In genomic region chr12:106247731-106248176, GRCh38 we compare ENCODE assay signal across 8 cellular contexts. TPM values are rescaled to one million over a fixed set of nuclear protein-coding genes. Genes with fewer than 3 reads are reported as not detected.
DNase-seq lines count a peak whose midpoint lies in the region; ATAC-seq and TF ChIP-seq lines count a peak whose summit lies in the region.

TSS of gene CKAP4 (minus strand) at chr12:106248020. CDS start at chr12:106247851, 169 bp downstream.

- H3K9me2 ChIP-seq in OCI-LY7 (ENCODE audit: insufficient read depth, low read length), result no peaks in the 10 kb centered on the region

- TF ChIP-seq CTCF in AG10803 (conservative IDR thresholded peaks at IDR 0.05; ENCODE audit: low read length) (no peak), OCI-LY7 (conservative IDR thresholded peaks at IDR 0.05; ENCODE audit: low read length) (no peak), fibroblast of the aortic adventitia (IDR thresholded peaks at IDR 0.05; ENCODE audit: insufficient read depth, low read length) (no peak), natural killer cell (IDR thresholded peaks at IDR 0.05) (no peak)

- WGBS in thymus, result under 1% methylated on average over 74 of the region's 75 CpGs

- ATAC-seq in GM19023 (IDR thresholded peaks at IDR 0.05; ENCODE audit: unreplicated experiment) (peak; percentile 66), HG03159 (IDR thresholded peaks at IDR 0.05; ENCODE audit: unreplicated experiment) (peak; percentile 38), natural killer cell (peak; percentile 67 to 73 (median 73))

- no peaks in the 10 kb centered on the region for H4K20me1 ChIP-seq in OCI-LY7 (ENCODE audit: insufficient read depth, low read length)

- peaks cover 17% of the 10 kb centered on the region for H3K27me3 ChIP-seq in thymus (ENCODE audit: control insufficient read depth, insufficient read depth)

- CTCF ChIA-PET in OCI-LY7 (lab: Charles Lee; ENCODE audit: unreplicated experiment), result no interaction called here

- DNase-seq in AG10803 (ENCODE audit: low read depth), result peak; percentile 85
- peak; percentile 74 for DNase-seq in OCI-LY7 (ENCODE audit: low spot score)
- DNase-seq in activated gamma-delta T cell (lab: John Stamatoyannopoulos, UW), result peak; percentile 61
- peak; percentile 71 for DNase-seq in fibroblast of the aortic adventitia (ENCODE audit: low read depth)
- peak; percentile 48 for DNase-seq in natural killer cell

- H3K36me3 ChIP-seq in OCI-LY7 (ENCODE audit: insufficient read depth, low read length) (peaks cover 8% of the 10 kb centered on the region), thymus (ENCODE audit: control insufficient read depth, insufficient read depth) (no peaks in the 10 kb centered on the region)

- peak within 1 kb of the TSS; percentile 77 for H3K4me3 Mint-ChIP-seq in natural killer cell

- H3K9me3 ChIP-seq in OCI-LY7 (ENCODE audit: low read length), result no peaks in the 10 kb centered on the region
- H3K9me3 ChIP-seq in thymus (ENCODE audit: control insufficient read depth), result no peaks in the 10 kb centered on the region

- peak within 1 kb of the TSS; percentile 95 for H3K27ac ChIP-seq in OCI-LY7 (ENCODE audit: low read depth, low read length, poor library complexity, severe bottlenecking)
- peak within 1 kb of the TSS; percentile 87 for H3K27ac ChIP-seq in thymus (ENCODE audit: low read depth)

- peak within 1 kb of the TSS; percentile 7 to 75 for H3K27ac Mint-ChIP-seq in natural killer cell

- peaks cover 0 to 9% of the 10 kb centered on the region in 2 donors for H3K4me1 Mint-ChIP-seq in natural killer cell

- H3K4me3 ChIP-seq in AG10803 (ENCODE audit: low read length), result peak within 1 kb of the TSS; percentile 87
- H3K4me3 ChIP-seq in OCI-LY7 (ENCODE audit: low read depth, low read length, poor library complexity, severe bottlenecking), result peak within 1 kb of the TSS; percentile 84
- peak within 1 kb of the TSS; percentile 83 for H3K4me3 ChIP-seq in fibroblast of the aortic adventitia (ENCODE audit: low read depth, low read length)
- H3K4me3 ChIP-seq in thymus (ENCODE audit: low read length), result peak within 1 kb of the TSS; percentile 73

- H3K4me1 ChIP-seq in OCI-LY7 (ENCODE audit: insufficient read depth, low read length, poor library complexity, severe bottlenecking) (peaks cover 63% of the 10 kb centered on the region), thymus (ENCODE audit: control insufficient read depth, insufficient read depth, low read length) (peaks cover 4% of the 10 kb centered on the region)

- H3K36me3 Mint-ChIP-seq in natural killer cell, result no peaks in the 10 kb centered on the region

- H3K27me3 Mint-ChIP-seq in natural killer cell (ENCODE audit: low read depth in 2 of 2), result peaks cover 5 to 6% of the 10 kb centered on the region in 2 donors

- no peaks in the 10 kb centered on the region for H3K9me3 Mint-ChIP-seq in natural killer cell

- POLR2A ChIA-PET in OCI-LY7 (lab: Charles Lee), result interaction anchor here (1.1 kb wide), 1 partner anchor 110 kb away, joined by 4 read pairs; no protein-coding TSS in a partner anchor

- BruUV-seq in OCI-LY7 (replicated peaks; lab: Mats Ljungman, UMichigan), result no TSS peak

- H3K4me2 ChIP-seq in OCI-LY7 (ENCODE audit: low read length), result peak within 1 kb of the TSS; percentile 90

- peaks cover 17% of the 10 kb centered on the region; the same call in 1 of the 2 replicates for H3K79me2 ChIP-seq in OCI-LY7 (ENCODE audit: insufficient read depth, low read depth, low read length)

- intact Hi-C loops in OCI-LY7 (cut with micrococcal nuclease; ENCODE audit: unreplicated experiment), result loop anchor here (2.0 to 5.0 kb wide), 3 partner anchors 53 to 709 kb away; partner anchors contain the start of gene POLR3B
- intact Hi-C loops in natural killer cell (cut with micrococcal nuclease), result loop anchor here (1.0 to 5.0 kb wide), 2 partner anchors 54 to 110 kb away; partner anchors contain the start of gene POLR3B

- peak within 1 kb of the TSS; percentile 75 for H2AFZ ChIP-seq in OCI-LY7 (ENCODE audit: low read length)

RNA-seq across cellular contexts. Expression of gene CKAP4, which starts in this region (rescaled TPM):
- total RNA-seq in OCI-LY7 (2014; rRNA removed; shearing (Covaris generic)), result 17.5 and 18.9 TPM in 2 replicates
- total RNA-seq in OCI-LY7 (2022) (31.9 and 40.5 TPM in 2 replicates), fibroblast of the aortic adventitia (ENCODE audit: low replicate concordance) (162 and 217 TPM in 2 replicates), natural killer cell (10 to 100 TPM in 1 of 3 donors, 1 to 10 TPM in 2; 2.0 to 19.4 (median 2.0) TPM)
- 11.1 TPM for polyA plus RNA-seq in thymus

Comparison
In these comparisons a context has a peak if more than half of its experiments do, and no peak if none do; other contexts are left out.
1. Peak in every context shown above with its lines: DNase-seq, ATAC-seq, H3K4me3 ChIP-seq and H3K27ac ChIP-seq.